Comparison of ENCODE assay signal across 1 cellular context in the genomic region with DNA sequence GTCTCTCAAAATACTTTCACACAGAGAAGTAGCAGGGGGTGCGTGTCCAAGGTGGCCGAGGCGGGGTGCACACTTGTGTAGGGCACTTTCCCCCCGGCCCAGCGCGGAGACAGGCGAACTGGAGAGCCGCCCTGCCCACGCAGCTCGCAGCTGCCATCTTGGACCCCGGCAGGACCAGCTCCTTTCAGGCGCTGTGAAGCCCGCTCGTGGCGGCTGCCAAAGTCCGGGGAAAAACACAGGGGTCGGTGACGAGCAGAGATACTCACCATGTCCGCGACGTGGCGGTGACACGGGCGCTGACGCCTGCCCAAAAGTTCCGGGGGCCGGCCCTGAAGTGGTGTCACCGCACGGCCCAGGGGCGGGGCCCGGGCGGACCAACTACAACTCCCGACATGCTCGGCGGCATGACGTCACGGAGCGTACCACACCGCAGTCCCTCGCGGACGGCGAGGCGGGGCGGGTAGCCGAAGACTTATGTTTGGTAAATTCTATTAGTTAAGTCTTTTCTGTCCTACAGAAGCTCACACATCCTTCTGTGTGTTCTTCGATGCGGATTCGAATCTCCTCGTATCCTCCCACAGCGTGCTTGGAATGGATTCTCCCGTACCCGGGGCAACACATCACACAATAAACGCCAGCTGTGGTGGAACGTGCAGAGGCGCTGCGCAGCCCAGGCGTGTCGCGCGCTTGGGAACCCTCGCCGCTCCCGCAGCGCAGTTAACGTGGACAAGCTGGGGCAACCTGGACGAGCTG.
TF ChIP-seq lines count a peak whose summit lies in the region.

A gene with protein sequence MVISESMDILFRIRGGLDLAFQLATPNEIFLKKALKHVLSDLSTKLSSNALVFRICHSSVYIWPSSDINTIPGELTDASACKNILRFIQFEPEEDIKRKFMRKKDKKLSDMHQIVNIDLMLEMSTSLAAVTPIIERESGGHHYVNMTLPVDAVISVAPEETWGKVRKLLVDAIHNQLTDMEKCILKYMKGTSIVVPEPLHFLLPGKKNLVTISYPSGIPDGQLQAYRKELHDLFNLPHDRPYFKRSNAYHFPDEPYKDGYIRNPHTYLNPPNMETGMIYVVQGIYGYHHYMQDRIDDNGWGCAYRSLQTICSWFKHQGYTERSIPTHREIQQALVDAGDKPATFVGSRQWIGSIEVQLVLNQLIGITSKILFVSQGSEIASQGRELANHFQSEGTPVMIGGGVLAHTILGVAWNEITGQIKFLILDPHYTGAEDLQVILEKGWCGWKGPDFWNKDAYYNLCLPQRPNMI (minus strand): TSS at position 365 of the 753 bp plus-strand sequence. CDS start 96 bp downstream, at position 269.

TF ChIP-seq in WTC11, 78 proteins besides CTCF, POLR2A, EP300 and RAD21 (continued from another document and continues in another):
- TF ChIP-seq, protein P1, sequence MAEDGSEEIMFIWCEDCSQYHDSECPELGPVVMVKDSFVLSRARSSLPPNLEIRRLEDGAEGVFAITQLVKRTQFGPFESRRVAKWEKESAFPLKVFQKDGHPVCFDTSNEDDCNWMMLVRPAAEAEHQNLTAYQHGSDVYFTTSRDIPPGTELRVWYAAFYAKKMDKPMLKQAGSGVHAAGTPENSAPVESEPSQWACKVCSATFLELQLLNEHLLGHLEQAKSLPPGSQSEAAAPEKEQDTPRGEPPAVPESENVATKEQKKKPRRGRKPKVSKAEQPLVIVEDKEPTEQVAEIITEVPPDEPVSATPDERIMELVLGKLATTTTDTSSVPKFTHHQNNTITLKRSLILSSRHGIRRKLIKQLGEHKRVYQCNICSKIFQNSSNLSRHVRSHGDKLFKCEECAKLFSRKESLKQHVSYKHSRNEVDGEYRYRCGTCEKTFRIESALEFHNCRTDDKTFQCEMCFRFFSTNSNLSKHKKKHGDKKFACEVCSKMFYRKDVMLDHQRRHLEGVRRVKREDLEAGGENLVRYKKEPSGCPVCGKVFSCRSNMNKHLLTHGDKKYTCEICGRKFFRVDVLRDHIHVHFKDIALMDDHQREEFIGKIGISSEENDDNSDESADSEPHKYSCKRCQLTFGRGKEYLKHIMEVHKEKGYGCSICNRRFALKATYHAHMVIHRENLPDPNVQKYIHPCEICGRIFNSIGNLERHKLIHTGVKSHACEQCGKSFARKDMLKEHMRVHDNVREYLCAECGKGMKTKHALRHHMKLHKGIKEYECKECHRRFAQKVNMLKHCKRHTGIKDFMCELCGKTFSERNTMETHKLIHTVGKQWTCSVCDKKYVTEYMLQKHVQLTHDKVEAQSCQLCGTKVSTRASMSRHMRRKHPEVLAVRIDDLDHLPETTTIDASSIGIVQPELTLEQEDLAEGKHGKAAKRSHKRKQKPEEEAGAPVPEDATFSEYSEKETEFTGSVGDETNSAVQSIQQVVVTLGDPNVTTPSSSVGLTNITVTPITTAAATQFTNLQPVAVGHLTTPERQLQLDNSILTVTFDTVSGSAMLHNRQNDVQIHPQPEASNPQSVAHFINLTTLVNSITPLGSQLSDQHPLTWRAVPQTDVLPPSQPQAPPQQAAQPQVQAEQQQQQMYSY (CRISPR knock-in tag; IDR thresholded peaks at IDR 0.05): no peak
- TF ChIP-seq CREB1 (CRISPR knock-in tag; IDR thresholded peaks at IDR 0.05) (0 out of 2 replicates have a peak, but pooled peaks have one; percentile 10), GABPB1 (CRISPR knock-in tag; IDR thresholded peaks at IDR 0.05) (no peak; the same call in none of the 2 replicates), ZNF416 (CRISPR knock-in tag; IDR thresholded peaks at IDR 0.05) (peak; percentile 58; the same call in 1 of the 2 replicates), MYBL2 (CRISPR knock-in tag; IDR thresholded peaks at IDR 0.05) (0 out of 2 replicates have a peak, but pooled peaks have one; percentile 52), SOX15 (CRISPR knock-in tag; IDR thresholded peaks at IDR 0.05) (no peak), TEAD1 (CRISPR knock-in tag; IDR thresholded peaks at IDR 0.05) (peak; percentile 62; the same call in 1 of the 2 replicates), CREM (CRISPR knock-in tag; IDR thresholded peaks at IDR 0.05) (peak; percentile 97), ZNF121 (CRISPR knock-in tag; IDR thresholded peaks at IDR 0.05) (no peak), SP1 (CRISPR knock-in tag; conservative IDR thresholded peaks at IDR 0.05) (peak; percentile 83), NFATC4 (CRISPR knock-in tag; IDR thresholded peaks at IDR 0.05) (no peak), GRHL2 (CRISPR knock-in tag; IDR thresholded peaks at IDR 0.05; ENCODE audit: insufficient replicate concordance, severe bottlenecking) (no peak), JUN (CRISPR knock-in tag; IDR thresholded peaks at IDR 0.05) (peak; percentile 70; the same call in 1 of the 2 replicates), EMX1 (CRISPR knock-in tag; IDR thresholded peaks at IDR 0.05) (no peak), RELA (CRISPR knock-in tag; IDR thresholded peaks at IDR 0.05; ENCODE audit: borderline replicate concordance) (no peak)
- TF ChIP-seq, protein P2, sequence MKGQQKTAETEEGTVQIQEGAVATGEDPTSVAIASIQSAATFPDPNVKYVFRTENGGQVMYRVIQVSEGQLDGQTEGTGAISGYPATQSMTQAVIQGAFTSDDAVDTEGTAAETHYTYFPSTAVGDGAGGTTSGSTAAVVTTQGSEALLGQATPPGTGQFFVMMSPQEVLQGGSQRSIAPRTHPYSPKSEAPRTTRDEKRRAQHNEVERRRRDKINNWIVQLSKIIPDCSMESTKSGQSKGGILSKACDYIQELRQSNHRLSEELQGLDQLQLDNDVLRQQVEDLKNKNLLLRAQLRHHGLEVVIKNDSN (CRISPR knock-in tag; IDR thresholded peaks at IDR 0.05): 0 out of 2 replicates have a peak, but pooled peaks have one; percentile 48
- TF ChIP-seq, protein P3, sequence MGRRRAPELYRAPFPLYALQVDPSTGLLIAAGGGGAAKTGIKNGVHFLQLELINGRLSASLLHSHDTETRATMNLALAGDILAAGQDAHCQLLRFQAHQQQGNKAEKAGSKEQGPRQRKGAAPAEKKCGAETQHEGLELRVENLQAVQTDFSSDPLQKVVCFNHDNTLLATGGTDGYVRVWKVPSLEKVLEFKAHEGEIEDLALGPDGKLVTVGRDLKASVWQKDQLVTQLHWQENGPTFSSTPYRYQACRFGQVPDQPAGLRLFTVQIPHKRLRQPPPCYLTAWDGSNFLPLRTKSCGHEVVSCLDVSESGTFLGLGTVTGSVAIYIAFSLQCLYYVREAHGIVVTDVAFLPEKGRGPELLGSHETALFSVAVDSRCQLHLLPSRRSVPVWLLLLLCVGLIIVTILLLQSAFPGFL (CRISPR knock-in tag; IDR thresholded peaks at IDR 0.05; ENCODE audit: borderline replicate concordance): no peak
- TF ChIP-seq, protein P4, sequence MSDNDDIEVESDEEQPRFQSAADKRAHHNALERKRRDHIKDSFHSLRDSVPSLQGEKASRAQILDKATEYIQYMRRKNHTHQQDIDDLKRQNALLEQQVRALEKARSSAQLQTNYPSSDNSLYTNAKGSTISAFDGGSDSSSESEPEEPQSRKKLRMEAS (CRISPR knock-in tag; IDR thresholded peaks at IDR 0.05): peak; percentile 88
- TF ChIP-seq, protein P5, sequence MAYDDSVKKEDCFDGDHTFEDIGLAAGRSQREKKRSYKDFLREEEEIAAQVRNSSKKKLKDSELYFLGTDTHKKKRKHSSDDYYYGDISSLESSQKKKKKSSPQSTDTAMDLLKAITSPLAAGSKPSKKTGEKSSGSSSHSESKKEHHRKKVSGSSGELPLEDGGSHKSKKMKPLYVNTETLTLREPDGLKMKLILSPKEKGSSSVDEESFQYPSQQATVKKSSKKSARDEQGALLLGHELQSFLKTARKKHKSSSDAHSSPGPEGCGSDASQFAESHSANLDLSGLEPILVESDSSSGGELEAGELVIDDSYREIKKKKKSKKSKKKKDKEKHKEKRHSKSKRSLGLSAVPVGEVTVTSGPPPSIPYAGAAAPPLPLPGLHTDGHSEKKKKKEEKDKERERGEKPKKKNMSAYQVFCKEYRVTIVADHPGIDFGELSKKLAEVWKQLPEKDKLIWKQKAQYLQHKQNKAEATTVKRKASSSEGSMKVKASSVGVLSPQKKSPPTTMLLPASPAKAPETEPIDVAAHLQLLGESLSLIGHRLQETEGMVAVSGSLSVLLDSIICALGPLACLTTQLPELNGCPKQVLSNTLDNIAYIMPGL (CRISPR knock-in tag; IDR thresholded peaks at IDR 0.05): peak; percentile 57; the same call in 1 of the 2 replicates
- TF ChIP-seq, protein P6, sequence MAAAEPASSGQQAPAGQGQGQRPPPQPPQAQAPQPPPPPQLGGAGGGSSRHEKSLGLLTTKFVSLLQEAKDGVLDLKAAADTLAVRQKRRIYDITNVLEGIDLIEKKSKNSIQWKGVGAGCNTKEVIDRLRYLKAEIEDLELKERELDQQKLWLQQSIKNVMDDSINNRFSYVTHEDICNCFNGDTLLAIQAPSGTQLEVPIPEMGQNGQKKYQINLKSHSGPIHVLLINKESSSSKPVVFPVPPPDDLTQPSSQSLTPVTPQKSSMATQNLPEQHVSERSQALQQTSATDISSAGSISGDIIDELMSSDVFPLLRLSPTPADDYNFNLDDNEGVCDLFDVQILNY (CRISPR knock-in tag; IDR thresholded peaks at IDR 0.05): no peak
- TF ChIP-seq, protein P7, sequence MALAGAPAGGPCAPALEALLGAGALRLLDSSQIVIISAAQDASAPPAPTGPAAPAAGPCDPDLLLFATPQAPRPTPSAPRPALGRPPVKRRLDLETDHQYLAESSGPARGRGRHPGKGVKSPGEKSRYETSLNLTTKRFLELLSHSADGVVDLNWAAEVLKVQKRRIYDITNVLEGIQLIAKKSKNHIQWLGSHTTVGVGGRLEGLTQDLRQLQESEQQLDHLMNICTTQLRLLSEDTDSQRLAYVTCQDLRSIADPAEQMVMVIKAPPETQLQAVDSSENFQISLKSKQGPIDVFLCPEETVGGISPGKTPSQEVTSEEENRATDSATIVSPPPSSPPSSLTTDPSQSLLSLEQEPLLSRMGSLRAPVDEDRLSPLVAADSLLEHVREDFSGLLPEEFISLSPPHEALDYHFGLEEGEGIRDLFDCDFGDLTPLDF (CRISPR knock-in tag; IDR thresholded peaks at IDR 0.05): no peak
- TF ChIP-seq, protein P8, sequence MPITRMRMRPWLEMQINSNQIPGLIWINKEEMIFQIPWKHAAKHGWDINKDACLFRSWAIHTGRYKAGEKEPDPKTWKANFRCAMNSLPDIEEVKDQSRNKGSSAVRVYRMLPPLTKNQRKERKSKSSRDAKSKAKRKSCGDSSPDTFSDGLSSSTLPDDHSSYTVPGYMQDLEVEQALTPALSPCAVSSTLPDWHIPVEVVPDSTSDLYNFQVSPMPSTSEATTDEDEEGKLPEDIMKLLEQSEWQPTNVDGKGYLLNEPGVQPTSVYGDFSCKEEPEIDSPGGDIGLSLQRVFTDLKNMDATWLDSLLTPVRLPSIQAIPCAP (CRISPR knock-in tag; IDR thresholded peaks at IDR 0.05): 0 out of 2 replicates have a peak, but pooled peaks have one; percentile 20
- TF ChIP-seq, protein P9, sequence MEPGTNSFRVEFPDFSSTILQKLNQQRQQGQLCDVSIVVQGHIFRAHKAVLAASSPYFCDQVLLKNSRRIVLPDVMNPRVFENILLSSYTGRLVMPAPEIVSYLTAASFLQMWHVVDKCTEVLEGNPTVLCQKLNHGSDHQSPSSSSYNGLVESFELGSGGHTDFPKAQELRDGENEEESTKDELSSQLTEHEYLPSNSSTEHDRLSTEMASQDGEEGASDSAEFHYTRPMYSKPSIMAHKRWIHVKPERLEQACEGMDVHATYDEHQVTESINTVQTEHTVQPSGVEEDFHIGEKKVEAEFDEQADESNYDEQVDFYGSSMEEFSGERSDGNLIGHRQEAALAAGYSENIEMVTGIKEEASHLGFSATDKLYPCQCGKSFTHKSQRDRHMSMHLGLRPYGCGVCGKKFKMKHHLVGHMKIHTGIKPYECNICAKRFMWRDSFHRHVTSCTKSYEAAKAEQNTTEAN (CRISPR knock-in tag; IDR thresholded peaks at IDR 0.05): peak; percentile 27; the same call in 1 of the 2 replicates
- TF ChIP-seq, protein P10, sequence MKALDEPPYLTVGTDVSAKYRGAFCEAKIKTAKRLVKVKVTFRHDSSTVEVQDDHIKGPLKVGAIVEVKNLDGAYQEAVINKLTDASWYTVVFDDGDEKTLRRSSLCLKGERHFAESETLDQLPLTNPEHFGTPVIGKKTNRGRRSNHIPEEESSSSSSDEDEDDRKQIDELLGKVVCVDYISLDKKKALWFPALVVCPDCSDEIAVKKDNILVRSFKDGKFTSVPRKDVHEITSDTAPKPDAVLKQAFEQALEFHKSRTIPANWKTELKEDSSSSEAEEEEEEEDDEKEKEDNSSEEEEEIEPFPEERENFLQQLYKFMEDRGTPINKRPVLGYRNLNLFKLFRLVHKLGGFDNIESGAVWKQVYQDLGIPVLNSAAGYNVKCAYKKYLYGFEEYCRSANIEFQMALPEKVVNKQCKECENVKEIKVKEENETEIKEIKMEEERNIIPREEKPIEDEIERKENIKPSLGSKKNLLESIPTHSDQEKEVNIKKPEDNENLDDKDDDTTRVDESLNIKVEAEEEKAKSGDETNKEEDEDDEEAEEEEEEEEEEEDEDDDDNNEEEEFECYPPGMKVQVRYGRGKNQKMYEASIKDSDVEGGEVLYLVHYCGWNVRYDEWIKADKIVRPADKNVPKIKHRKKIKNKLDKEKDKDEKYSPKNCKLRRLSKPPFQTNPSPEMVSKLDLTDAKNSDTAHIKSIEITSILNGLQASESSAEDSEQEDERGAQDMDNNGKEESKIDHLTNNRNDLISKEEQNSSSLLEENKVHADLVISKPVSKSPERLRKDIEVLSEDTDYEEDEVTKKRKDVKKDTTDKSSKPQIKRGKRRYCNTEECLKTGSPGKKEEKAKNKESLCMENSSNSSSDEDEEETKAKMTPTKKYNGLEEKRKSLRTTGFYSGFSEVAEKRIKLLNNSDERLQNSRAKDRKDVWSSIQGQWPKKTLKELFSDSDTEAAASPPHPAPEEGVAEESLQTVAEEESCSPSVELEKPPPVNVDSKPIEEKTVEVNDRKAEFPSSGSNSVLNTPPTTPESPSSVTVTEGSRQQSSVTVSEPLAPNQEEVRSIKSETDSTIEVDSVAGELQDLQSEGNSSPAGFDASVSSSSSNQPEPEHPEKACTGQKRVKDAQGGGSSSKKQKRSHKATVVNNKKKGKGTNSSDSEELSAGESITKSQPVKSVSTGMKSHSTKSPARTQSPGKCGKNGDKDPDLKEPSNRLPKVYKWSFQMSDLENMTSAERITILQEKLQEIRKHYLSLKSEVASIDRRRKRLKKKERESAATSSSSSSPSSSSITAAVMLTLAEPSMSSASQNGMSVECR (CRISPR knock-in tag; IDR thresholded peaks at IDR 0.05; ENCODE audit: borderline replicate concordance): peak; percentile 86; the same call in 1 of the 2 replicates
- TF ChIP-seq, protein P11, sequence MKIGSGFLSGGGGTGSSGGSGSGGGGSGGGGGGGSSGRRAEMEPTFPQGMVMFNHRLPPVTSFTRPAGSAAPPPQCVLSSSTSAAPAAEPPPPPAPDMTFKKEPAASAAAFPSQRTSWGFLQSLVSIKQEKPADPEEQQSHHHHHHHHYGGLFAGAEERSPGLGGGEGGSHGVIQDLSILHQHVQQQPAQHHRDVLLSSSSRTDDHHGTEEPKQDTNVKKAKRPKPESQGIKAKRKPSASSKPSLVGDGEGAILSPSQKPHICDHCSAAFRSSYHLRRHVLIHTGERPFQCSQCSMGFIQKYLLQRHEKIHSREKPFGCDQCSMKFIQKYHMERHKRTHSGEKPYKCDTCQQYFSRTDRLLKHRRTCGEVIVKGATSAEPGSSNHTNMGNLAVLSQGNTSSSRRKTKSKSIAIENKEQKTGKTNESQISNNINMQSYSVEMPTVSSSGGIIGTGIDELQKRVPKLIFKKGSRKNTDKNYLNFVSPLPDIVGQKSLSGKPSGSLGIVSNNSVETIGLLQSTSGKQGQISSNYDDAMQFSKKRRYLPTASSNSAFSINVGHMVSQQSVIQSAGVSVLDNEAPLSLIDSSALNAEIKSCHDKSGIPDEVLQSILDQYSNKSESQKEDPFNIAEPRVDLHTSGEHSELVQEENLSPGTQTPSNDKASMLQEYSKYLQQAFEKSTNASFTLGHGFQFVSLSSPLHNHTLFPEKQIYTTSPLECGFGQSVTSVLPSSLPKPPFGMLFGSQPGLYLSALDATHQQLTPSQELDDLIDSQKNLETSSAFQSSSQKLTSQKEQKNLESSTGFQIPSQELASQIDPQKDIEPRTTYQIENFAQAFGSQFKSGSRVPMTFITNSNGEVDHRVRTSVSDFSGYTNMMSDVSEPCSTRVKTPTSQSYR (CRISPR knock-in tag; IDR thresholded peaks at IDR 0.05): no peak
